ENCODE assay signal across 19 cellular contexts in genomic region chr10:21326594-21326993, GRCh38.
DNase-seq lines count a peak whose midpoint lies in the region; TF ChIP-seq lines count a peak whose summit lies in the region.
"Had no signal": no experiment of that assay in that cellular context is flagged by ENCODE, and none has a peak within 500 bp of the region (broad histone marks: within the 10 kb centered on the region; RNA-seq: fewer than 3 reads in every experiment).

No MANE protein-coding gene starts in this region.

- H3K27ac ChIP-seq in HUES6 (ENCODE audit: low read depth, low read length) (no peak overlapping the region), endodermal cell (ENCODE audit: low read depth, low read length) (no peak overlapping the region), trophoblast cell (ENCODE audit: low read depth, low read length) (peak overlapping the region; percentile 77)
- H3K27ac ChIP-seq: GM23248, SJCRH30 had no signal

- H3K18ac ChIP-seq in trophoblast cell (ENCODE audit: low read length), result no peak overlapping the region

- H4K8ac ChIP-seq in trophoblast cell (ENCODE audit: low read depth, low read length), result peak overlapping the region; percentile 26

- H3K4me1 Mint-ChIP-seq in endodermal cell (peaks cover 12% of the 10 kb centered on the region), endothelial cell (ENCODE audit: unreplicated experiment) (peaks cover 2% of the 10 kb centered on the region)

- peak overlapping the region; percentile 64 for H4K91ac ChIP-seq in trophoblast cell (ENCODE audit: low read depth, low read length)

- H3K27ac Mint-ChIP-seq in endodermal cell (peak overlapping the region; percentile 86), endothelial cell (ENCODE audit: unreplicated experiment) (no peak overlapping the region)
- H3K27ac Mint-ChIP-seq: CD4-positive, alpha-beta T cell had no signal

- H3K27me3 Mint-ChIP-seq in endodermal cell (ENCODE audit: insufficient read depth) (no peaks in the 10 kb centered on the region), endothelial cell (ENCODE audit: unreplicated experiment) (peaks cover 1% of the 10 kb centered on the region)

- DNase-seq in NCI-H748 (lab: John Stamatoyannopoulos, UW; ENCODE audit: unreplicated experiment) (peak; percentile 5), NCI-H748 treated with DMSO at 0.1 percent for 48 hours (lab: John Stamatoyannopoulos, UW) (no peak), endodermal cell (no peak), trophoblast cell (no peak), LoVo (ENCODE audit: low spot score) (no peak), endothelial cell (ENCODE audit: low spot score) (no peak)
- DNase-seq: BE2C; CD4-positive, alpha-beta T cell; DMS153; GDM1; GM23248; NCI-H1417 treated with DMSO at 0.1 percent for 48 hours; NCI-H1930; NCI-H2171; NCI-H446; NCI-H526 treated with DMSO at 0.1 percent for 48 hours; PC-3; SJCRH30 had no signal

- H3K23ac ChIP-seq in trophoblast cell (ENCODE audit: low read length), result no peak overlapping the region

- H2AK5ac ChIP-seq in trophoblast cell (ENCODE audit: low read length), result no peak overlapping the region

- H3K4me3 ChIP-seq in HUES6 (ENCODE audit: low read depth, low read length), result no peak overlapping the region
- H3K4me3 ChIP-seq in endodermal cell (ENCODE audit: low read length), result no peak overlapping the region
- no peak overlapping the region for H3K4me3 ChIP-seq in trophoblast cell (ENCODE audit: low read depth, low read length)
- H3K4me3 ChIP-seq: GM23248, SJCRH30 had no signal

- TF ChIP-seq CTCF in endodermal cell (conservative IDR thresholded peaks at IDR 0.05) (no peak), endothelial cell (IDR thresholded peaks at IDR 0.05; ENCODE audit: unreplicated experiment) (no peak)

- H3K9me3 ChIP-seq in HUES6 (ENCODE audit: control insufficient read depth, insufficient read depth, low read depth, low read length) (no peaks in the 10 kb centered on the region), endodermal cell (ENCODE audit: control insufficient read depth, low read length) (no peaks in the 10 kb centered on the region), trophoblast cell (ENCODE audit: insufficient read depth, low read depth, low read length) (no peaks in the 10 kb centered on the region)
- H3K9me3 ChIP-seq: BE2C, SJCRH30 had no signal

- H3K4me2 ChIP-seq in trophoblast cell (ENCODE audit: low read length), result no peak overlapping the region

- peak overlapping the region; percentile 18 for H2BK12ac ChIP-seq in trophoblast cell (ENCODE audit: low read length)

- H3K36me3 ChIP-seq in HUES6 (ENCODE audit: control insufficient read depth, insufficient read depth, low read length) (no peaks in the 10 kb centered on the region), endodermal cell (ENCODE audit: control insufficient read depth, insufficient read depth, low read length) (no peaks in the 10 kb centered on the region), trophoblast cell (ENCODE audit: control insufficient read depth in 1 of 2, insufficient read depth in 2 of 2, low read length in 2 of 2) (no peaks in the 10 kb centered on the region)
- H3K36me3 ChIP-seq: BE2C, SJCRH30 had no signal

- 88 to 100% methylated on average over 1 of the region's 1 CpG for WGBS in endodermal cell (ENCODE audit: insufficient coverage in 1 of 2, insufficient read length in 1 of 2), 2 experiments
- WGBS in trophoblast cell (ENCODE audit: extremely low coverage, insufficient coverage, insufficient read length), result no CpG with 5 or more reads among the region's 1 CpG

- H3K36me3 Mint-ChIP-seq in endodermal cell (ENCODE audit: low read depth) (no peaks in the 10 kb centered on the region), endothelial cell (ENCODE audit: low read depth, unreplicated experiment) (no peaks in the 10 kb centered on the region)

- H3K4ac ChIP-seq in trophoblast cell (ENCODE audit: low read depth, low read length), result peak overlapping the region; percentile 12

- H3K79me1 ChIP-seq in trophoblast cell (ENCODE audit: low read length), result peaks cover 13% of the 10 kb centered on the region

- peak overlapping the region; percentile 69 for H2BK5ac ChIP-seq in trophoblast cell (ENCODE audit: low read depth, low read length, poor library complexity)

- H3K27me3 ChIP-seq in HUES6 (ENCODE audit: control insufficient read depth, insufficient read depth, low read length), result no peaks in the 10 kb centered on the region
- no peaks in the 10 kb centered on the region for H3K27me3 ChIP-seq in endodermal cell (ENCODE audit: control insufficient read depth, insufficient read depth, low read length, poor library complexity, severe bottlenecking)
- no peaks in the 10 kb centered on the region for H3K27me3 ChIP-seq in trophoblast cell (ENCODE audit: insufficient read depth, low read length)
- H3K27me3 ChIP-seq: BE2C, SJCRH30 had no signal

- peak overlapping the region; percentile 44 for H2BK120ac ChIP-seq in trophoblast cell (ENCODE audit: insufficient read depth, low read length, poor library complexity)

- H2AFZ ChIP-seq in trophoblast cell (ENCODE audit: insufficient read depth, low read length, poor library complexity), result no peak overlapping the region
- H2AFZ ChIP-seq: GM23248 had no signal

- no peak overlapping the region for H4K12ac ChIP-seq in trophoblast cell (ENCODE audit: low read depth, low read length)

- no peak overlapping the region for H3K14ac ChIP-seq in trophoblast cell (ENCODE audit: low read length)

- H3K79me2 ChIP-seq in trophoblast cell (ENCODE audit: control insufficient read depth, insufficient read depth, low read length, poor library complexity), result no peaks in the 10 kb centered on the region

- peaks cover 11% of the 10 kb centered on the region for H3K4me1 ChIP-seq in HUES6 (ENCODE audit: control insufficient read depth, insufficient read depth, low read length)
- H3K4me1 ChIP-seq in endodermal cell (ENCODE audit: control insufficient read depth, insufficient read depth, low read length), result no peaks in the 10 kb centered on the region
- peaks cover 9 to 14% of the 10 kb centered on the region in 2 experiments for H3K4me1 ChIP-seq in trophoblast cell (ENCODE audit: control insufficient read depth in 1 of 2, insufficient read depth in 2 of 2, low read length in 2 of 2)
- H3K4me1 ChIP-seq: BE2C had no signal

- H3K4me3 Mint-ChIP-seq in endodermal cell (no peak overlapping the region), endothelial cell (ENCODE audit: unreplicated experiment) (no peak overlapping the region)
- H3K4me3 Mint-ChIP-seq: CD4-positive, alpha-beta T cell had no signal

- H3K9me3 Mint-ChIP-seq in endodermal cell (peaks cover 5% of the 10 kb centered on the region), endothelial cell (ENCODE audit: unreplicated experiment) (no peaks in the 10 kb centered on the region)
- H3K9me3 Mint-ChIP-seq: CD4-positive, alpha-beta T cell had no signal

- H3K9ac ChIP-seq in HUES6 (ENCODE audit: low read length) (peak overlapping the region; percentile 8), endodermal cell (ENCODE audit: extremely low read depth, low read length, poor library complexity, severe bottlenecking) (no peak overlapping the region), trophoblast cell (ENCODE audit: low read length) (no peak overlapping the region)
- H3K9ac ChIP-seq: GM23248 had no signal
